7 cellular contexts compared by ENCODE assay signal in genomic region chr17:64712557-64713351, GRCh38. TPM values are rescaled to one million over a fixed set of nuclear protein-coding genes. Genes with fewer than 3 reads are reported as not detected.
DNase-seq lines count a peak whose midpoint lies in the region; ATAC-seq and TF ChIP-seq lines count a peak whose summit lies in the region.
"Not testable (repeated sequence)": the region's sequence is repeated elsewhere in the genome, so short reads cannot be mapped to it uniquely, and the experiment has no call there.

No MANE protein-coding gene starts in this region.

- TF ChIP-seq CTCF in Loucy (conservative IDR thresholded peaks at IDR 0.05; ENCODE audit: low read length) (peak; percentile 27; the same call in 1 of the 2 replicates), epithelial cell of proximal tubule (conservative IDR thresholded peaks at IDR 0.05; ENCODE audit: low read depth, low read length) (peak; percentile 29)
- TF ChIP-seq CTCF in neural progenitor cell (IDR thresholded peaks at IDR 0.05): not testable (repeated sequence)

- H3F3A ChIP-seq in Loucy (ENCODE audit: low read depth): peaks cover 30% of the 10 kb centered on the region
- not testable (repeated sequence) for H3F3A ChIP-seq in neural progenitor cell (ENCODE audit: low read depth)

- peaks cover 74% of the 10 kb centered on the region for H3K4me1 ChIP-seq in Loucy (ENCODE audit: insufficient read depth, low read length, poor library complexity, severe bottlenecking)
- not testable (repeated sequence) for H3K4me1 ChIP-seq in neural progenitor cell

- H4K20me1 ChIP-seq in Loucy (ENCODE audit: insufficient read depth, low read length, poor library complexity, severe bottlenecking); neural progenitor cell (ENCODE audit: low read depth): not testable (repeated sequence)

- not testable (repeated sequence) for H3K27me3 ChIP-seq in Loucy (ENCODE audit: insufficient read depth, low read length, poor library complexity, severe bottlenecking); neural progenitor cell

- not testable (repeated sequence) for H3K9me2 ChIP-seq in Loucy (replicated peaks; ENCODE audit: low read depth, low read length)

- H3K79me2 ChIP-seq in Loucy (ENCODE audit: insufficient read depth, low read length): peaks cover 22% of the 10 kb centered on the region
- not testable (repeated sequence) for H3K79me2 ChIP-seq in neural progenitor cell (ENCODE audit: low read depth)

- peaks cover 19% of the 10 kb centered on the region for H3K4me1 Mint-ChIP-seq in neural progenitor cell

- not testable (repeated sequence) for H3K36me3 Mint-ChIP-seq in neural progenitor cell

- peak overlapping the region; percentile 44 for H3K27ac Mint-ChIP-seq in neural progenitor cell

- H3K9me3 Mint-ChIP-seq in neural progenitor cell: not testable (repeated sequence)

- DNase-seq in T-helper 9 cell (peak; percentile 29), activated gamma-delta T cell (lab: John Stamatoyannopoulos, UW) (peak; percentile 32)
- DNase-seq in epithelial cell of proximal tubule (ENCODE audit: low read depth); neural progenitor cell (ENCODE audit: low spot score): not testable (repeated sequence)

- H3K36me3 ChIP-seq in Loucy (ENCODE audit: insufficient read depth, low read length); neural progenitor cell: not testable (repeated sequence)

- H3K9me3 ChIP-seq in Loucy (ENCODE audit: insufficient read depth, low read depth, low read length); neural progenitor cell (ENCODE audit: low read depth): not testable (repeated sequence)

- not testable (repeated sequence) for H3K4me3 Mint-ChIP-seq in neural progenitor cell

- peak; percentile 62 for ATAC-seq in GM18511 (IDR thresholded peaks at IDR 0.05; ENCODE audit: unreplicated experiment)
- peak; percentile 82 for ATAC-seq in HG02759 (IDR thresholded peaks at IDR 0.05; ENCODE audit: unreplicated experiment)

- H3K9ac ChIP-seq in Loucy (ENCODE audit: low read depth, low read length, poor library complexity, severe bottlenecking): peak overlapping the region; percentile 89
- H3K9ac ChIP-seq in neural progenitor cell: not testable (repeated sequence)

- H3K4me3 ChIP-seq in Loucy (ENCODE audit: low read length, poor library complexity, severe bottlenecking): peak overlapping the region; percentile 69
- not testable (repeated sequence) for H3K4me3 ChIP-seq in epithelial cell of proximal tubule (ENCODE audit: low read depth, low read length); neural progenitor cell

- not testable (repeated sequence) for H3K27me3 Mint-ChIP-seq in neural progenitor cell (ENCODE audit: insufficient read depth, low read depth)

- H3K4me2 ChIP-seq in Loucy (ENCODE audit: low read depth, low read length, poor library complexity, severe bottlenecking): peak overlapping the region; percentile 89
- not testable (repeated sequence) for H3K4me2 ChIP-seq in neural progenitor cell

- not testable (repeated sequence) for H2AFZ ChIP-seq in Loucy (ENCODE audit: low read length)
- peak overlapping the region; percentile 60 for H2AFZ ChIP-seq in neural progenitor cell (replicated peaks)

- not testable (repeated sequence) for H3K27ac ChIP-seq in neural progenitor cell

RNA-seq across cellular contexts. Expression of gene SMURF2, which starts 50.6 kb away (rescaled TPM):
- total RNA-seq in epithelial cell of proximal tubule (33.3 and 48.3 TPM in 2 replicates), neural progenitor cell (ENCODE audit: low replicate concordance) (21.6 and 24.6 TPM in 2 replicates)
